In the genomic region with DNA sequence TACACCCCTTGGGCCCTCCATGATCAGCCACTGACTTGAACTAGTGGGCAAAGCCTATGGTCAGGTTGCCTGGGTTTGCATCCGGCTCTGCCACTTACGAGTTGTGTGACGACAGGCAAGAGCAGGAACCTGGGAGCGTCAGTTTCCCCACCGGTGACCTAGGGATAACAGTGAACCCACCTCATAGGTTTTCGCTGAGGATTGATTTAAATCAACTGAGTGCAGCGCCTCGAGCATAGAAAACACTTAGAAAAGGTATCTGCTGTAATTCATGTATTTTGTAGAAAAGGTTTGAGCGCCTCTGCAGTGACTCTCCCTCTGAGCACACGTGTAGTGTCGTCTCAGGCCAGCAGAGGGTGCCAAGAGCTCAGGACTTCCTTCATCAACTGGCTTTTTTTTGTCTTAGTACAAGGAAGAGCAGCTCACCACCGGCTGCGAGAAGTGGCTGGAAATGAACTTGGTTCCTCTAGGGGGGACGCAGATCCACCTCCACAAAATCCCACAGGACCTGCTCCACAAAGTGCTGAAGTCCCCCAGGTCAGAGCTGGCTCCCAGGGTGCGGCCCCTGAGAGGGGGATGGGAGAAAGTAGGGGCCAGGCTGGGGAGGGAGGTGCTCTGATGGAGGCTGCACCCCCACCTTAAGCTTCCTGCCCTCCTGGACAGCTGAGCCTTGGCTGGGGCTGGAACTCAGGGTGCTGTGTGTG, we compare ENCODE assay signal across 1 cellular context.
TF ChIP-seq lines count a peak whose summit lies in the region.

No MANE protein-coding gene starts in this region.

TF ChIP-seq in HepG2, 621 proteins besides CTCF, POLR2A, EP300 and RAD21 (continued from another document and continues in another):
- TF ChIP-seq, protein P1, sequence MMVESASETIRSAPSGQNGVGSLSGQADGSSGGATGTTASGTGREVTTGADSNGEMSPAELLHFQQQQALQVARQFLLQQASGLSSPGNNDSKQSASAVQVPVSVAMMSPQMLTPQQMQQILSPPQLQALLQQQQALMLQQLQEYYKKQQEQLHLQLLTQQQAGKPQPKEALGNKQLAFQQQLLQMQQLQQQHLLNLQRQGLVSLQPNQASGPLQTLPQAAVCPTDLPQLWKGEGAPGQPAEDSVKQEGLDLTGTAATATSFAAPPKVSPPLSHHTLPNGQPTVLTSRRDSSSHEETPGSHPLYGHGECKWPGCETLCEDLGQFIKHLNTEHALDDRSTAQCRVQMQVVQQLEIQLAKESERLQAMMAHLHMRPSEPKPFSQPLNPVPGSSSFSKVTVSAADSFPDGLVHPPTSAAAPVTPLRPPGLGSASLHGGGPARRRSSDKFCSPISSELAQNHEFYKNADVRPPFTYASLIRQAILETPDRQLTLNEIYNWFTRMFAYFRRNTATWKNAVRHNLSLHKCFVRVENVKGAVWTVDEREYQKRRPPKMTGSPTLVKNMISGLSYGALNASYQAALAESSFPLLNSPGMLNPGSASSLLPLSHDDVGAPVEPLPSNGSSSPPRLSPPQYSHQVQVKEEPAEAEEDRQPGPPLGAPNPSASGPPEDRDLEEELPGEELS (CRISPR knock-in tag; IDR thresholded peaks at IDR 0.05) = 0 out of 2 replicates have a peak, but pooled peaks have one; percentile 21
- TF ChIP-seq PAX8 (CRISPR knock-in tag; IDR thresholded peaks at IDR 0.05; ENCODE audit: borderline replicate concordance) (no peak), ZNF605 (CRISPR knock-in tag; IDR thresholded peaks at IDR 0.05) (peak; percentile 63; the same call in 1 of the 2 replicates), ZNF563 (CRISPR knock-in tag; IDR thresholded peaks at IDR 0.05) (no peak), ZNF3 (CRISPR knock-in tag; IDR thresholded peaks at IDR 0.05) (0 out of 2 replicates have a peak, but pooled peaks have one; percentile 54), SMYD3 (CRISPR knock-in tag; IDR thresholded peaks at IDR 0.05) (no peak), ZNF234 (CRISPR knock-in tag; conservative IDR thresholded peaks at IDR 0.05) (no peak), SP140L (CRISPR knock-in tag; IDR thresholded peaks at IDR 0.05; ENCODE audit: borderline replicate concordance) (no peak), ZBTB4 (CRISPR knock-in tag; IDR thresholded peaks at IDR 0.05; ENCODE audit: borderline replicate concordance) (peak; percentile 80; the same call in 1 of the 2 replicates), TBL1XR1 (IDR thresholded peaks at IDR 0.05; ENCODE audit: borderline replicate concordance, low read length, partially characterized antibody) (no peak), ZNF781 (CRISPR knock-in tag; IDR thresholded peaks at IDR 0.05; ENCODE audit: borderline replicate concordance, not compliant biosample characterization) (peak; percentile 23), ZNF264 (CRISPR knock-in tag; IDR thresholded peaks at IDR 0.05) (peak; percentile 48; the same call in 1 of the 2 replicates), SKI (IDR thresholded peaks at IDR 0.05; ENCODE audit: partially characterized antibody) (no peak), BRD4 (CRISPR knock-in tag; IDR thresholded peaks at IDR 0.05) (peak; percentile 51; the same call in 1 of the 2 replicates), SNAPC2 (CRISPR knock-in tag; IDR thresholded peaks at IDR 0.05) (no peak), CCAR2 (optimal IDR thresholded peaks at IDR 0.05; ENCODE audit: low read depth, low read length) (no peak), CREM (IDR thresholded peaks at IDR 0.05) (peak; percentile 31; the same call in 1 of the 2 replicates), CREM (CRISPR knock-in tag; IDR thresholded peaks at IDR 0.05) (no peak), KLF6 (CRISPR knock-in tag; IDR thresholded peaks at IDR 0.05) (0 out of 2 replicates have a peak, but pooled peaks have one; percentile 47), HMG20A (CRISPR knock-in tag; IDR thresholded peaks at IDR 0.05; ENCODE audit: borderline replicate concordance) (no peak), ZNF446 (CRISPR knock-in tag; IDR thresholded peaks at IDR 0.05) (no peak), ZNF432 (CRISPR knock-in tag; IDR thresholded peaks at IDR 0.05; ENCODE audit: borderline replicate concordance) (no peak), MXD4 (CRISPR knock-in tag; IDR thresholded peaks at IDR 0.05) (no peak), ZNF572 (CRISPR knock-in tag; IDR thresholded peaks at IDR 0.05) (no peak), ZNF609 (CRISPR knock-in tag; IDR thresholded peaks at IDR 0.05; ENCODE audit: borderline replicate concordance) (no peak), ZFY (CRISPR knock-in tag; IDR thresholded peaks at IDR 0.05) (peak; percentile 16; the same call in 1 of the 2 replicates), MED1 (CRISPR knock-in tag; IDR thresholded peaks at IDR 0.05) (peak; percentile 56; the same call in 1 of the 2 replicates), FOXJ3 (CRISPR knock-in tag; IDR thresholded peaks at IDR 0.05; ENCODE audit: borderline replicate concordance) (peak; percentile 48; the same call in 1 of the 2 replicates), TBP (CRISPR knock-in tag; IDR thresholded peaks at IDR 0.05) (no peak)
- TF ChIP-seq, protein P2, sequence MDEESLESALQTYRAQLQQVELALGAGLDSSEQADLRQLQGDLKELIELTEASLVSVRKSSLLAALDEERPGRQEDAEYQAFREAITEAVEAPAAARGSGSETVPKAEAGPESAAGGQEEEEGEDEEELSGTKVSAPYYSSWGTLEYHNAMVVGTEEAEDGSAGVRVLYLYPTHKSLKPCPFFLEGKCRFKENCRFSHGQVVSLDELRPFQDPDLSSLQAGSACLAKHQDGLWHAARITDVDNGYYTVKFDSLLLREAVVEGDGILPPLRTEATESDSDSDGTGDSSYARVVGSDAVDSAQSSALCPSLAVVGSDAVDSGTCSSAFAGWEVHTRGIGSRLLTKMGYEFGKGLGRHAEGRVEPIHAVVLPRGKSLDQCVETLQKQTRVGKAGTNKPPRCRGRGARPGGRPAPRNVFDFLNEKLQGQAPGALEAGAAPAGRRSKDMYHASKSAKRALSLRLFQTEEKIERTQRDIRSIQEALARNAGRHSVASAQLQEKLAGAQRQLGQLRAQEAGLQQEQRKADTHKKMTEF (CRISPR knock-in tag; IDR thresholded peaks at IDR 0.05) = peak; percentile 66
- TF ChIP-seq, protein P3, sequence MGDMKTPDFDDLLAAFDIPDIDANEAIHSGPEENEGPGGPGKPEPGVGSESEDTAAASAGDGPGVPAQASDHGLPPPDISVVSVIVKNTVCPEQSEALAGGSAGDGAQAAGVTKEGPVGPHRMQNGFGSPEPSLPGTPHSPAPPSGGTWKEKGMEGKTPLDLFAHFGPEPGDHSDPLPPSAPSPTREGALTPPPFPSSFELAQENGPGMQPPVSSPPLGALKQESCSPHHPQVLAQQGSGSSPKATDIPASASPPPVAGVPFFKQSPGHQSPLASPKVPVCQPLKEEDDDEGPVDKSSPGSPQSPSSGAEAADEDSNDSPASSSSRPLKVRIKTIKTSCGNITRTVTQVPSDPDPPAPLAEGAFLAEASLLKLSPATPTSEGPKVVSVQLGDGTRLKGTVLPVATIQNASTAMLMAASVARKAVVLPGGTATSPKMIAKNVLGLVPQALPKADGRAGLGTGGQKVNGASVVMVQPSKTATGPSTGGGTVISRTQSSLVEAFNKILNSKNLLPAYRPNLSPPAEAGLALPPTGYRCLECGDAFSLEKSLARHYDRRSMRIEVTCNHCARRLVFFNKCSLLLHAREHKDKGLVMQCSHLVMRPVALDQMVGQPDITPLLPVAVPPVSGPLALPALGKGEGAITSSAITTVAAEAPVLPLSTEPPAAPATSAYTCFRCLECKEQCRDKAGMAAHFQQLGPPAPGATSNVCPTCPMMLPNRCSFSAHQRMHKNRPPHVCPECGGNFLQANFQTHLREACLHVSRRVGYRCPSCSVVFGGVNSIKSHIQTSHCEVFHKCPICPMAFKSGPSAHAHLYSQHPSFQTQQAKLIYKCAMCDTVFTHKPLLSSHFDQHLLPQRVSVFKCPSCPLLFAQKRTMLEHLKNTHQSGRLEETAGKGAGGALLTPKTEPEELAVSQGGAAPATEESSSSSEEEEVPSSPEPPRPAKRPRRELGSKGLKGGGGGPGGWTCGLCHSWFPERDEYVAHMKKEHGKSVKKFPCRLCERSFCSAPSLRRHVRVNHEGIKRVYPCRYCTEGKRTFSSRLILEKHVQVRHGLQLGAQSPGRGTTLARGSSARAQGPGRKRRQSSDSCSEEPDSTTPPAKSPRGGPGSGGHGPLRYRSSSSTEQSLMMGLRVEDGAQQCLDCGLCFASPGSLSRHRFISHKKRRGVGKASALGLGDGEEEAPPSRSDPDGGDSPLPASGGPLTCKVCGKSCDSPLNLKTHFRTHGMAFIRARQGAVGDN (CRISPR knock-in tag; IDR thresholded peaks at IDR 0.05) = peak; percentile 76
- TF ChIP-seq, protein P4, sequence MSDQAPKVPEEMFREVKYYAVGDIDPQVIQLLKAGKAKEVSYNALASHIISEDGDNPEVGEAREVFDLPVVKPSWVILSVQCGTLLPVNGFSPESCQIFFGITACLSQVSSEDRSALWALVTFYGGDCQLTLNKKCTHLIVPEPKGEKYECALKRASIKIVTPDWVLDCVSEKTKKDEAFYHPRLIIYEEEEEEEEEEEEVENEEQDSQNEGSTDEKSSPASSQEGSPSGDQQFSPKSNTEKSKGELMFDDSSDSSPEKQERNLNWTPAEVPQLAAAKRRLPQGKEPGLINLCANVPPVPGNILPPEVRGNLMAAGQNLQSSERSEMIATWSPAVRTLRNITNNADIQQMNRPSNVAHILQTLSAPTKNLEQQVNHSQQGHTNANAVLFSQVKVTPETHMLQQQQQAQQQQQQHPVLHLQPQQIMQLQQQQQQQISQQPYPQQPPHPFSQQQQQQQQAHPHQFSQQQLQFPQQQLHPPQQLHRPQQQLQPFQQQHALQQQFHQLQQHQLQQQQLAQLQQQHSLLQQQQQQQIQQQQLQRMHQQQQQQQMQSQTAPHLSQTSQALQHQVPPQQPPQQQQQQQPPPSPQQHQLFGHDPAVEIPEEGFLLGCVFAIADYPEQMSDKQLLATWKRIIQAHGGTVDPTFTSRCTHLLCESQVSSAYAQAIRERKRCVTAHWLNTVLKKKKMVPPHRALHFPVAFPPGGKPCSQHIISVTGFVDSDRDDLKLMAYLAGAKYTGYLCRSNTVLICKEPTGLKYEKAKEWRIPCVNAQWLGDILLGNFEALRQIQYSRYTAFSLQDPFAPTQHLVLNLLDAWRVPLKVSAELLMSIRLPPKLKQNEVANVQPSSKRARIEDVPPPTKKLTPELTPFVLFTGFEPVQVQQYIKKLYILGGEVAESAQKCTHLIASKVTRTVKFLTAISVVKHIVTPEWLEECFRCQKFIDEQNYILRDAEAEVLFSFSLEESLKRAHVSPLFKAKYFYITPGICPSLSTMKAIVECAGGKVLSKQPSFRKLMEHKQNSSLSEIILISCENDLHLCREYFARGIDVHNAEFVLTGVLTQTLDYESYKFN (CRISPR knock-in tag; conservative IDR thresholded peaks at IDR 0.05) = 0 out of 2 replicates have a peak, but pooled peaks have one; percentile 36
- TF ChIP-seq, protein P5, sequence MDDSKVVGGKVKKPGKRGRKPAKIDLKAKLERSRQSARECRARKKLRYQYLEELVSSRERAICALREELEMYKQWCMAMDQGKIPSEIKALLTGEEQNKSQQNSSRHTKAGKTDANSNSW (CRISPR knock-in tag; IDR thresholded peaks at IDR 0.05; ENCODE audit: borderline replicate concordance) = no peak
